Comparison of ENCODE assay signal across 8 cellular contexts in genomic region chr6:116370717-116371383, GRCh38. TPM values are rescaled to one million over a fixed set of nuclear protein-coding genes. Genes with fewer than 3 reads are reported as not detected.
DNase-seq lines count a peak whose midpoint lies in the region; TF ChIP-seq lines count a peak whose summit lies in the region.

TSS of gene DSE (plus strand) at chr6:116370947. CDS start at chr6:116399251, 28,304 bp downstream.

- no peaks in the 10 kb centered on the region for H3K9me3 ChIP-seq in Loucy (ENCODE audit: insufficient read depth, low read depth, low read length)
- no peaks in the 10 kb centered on the region for H3K9me3 ChIP-seq in duodenal mucosa (ENCODE audit: control insufficient read depth in 1 of 2, low read length in 2 of 2)

- H3K27me3 ChIP-seq in Loucy (ENCODE audit: insufficient read depth, low read length, poor library complexity, severe bottlenecking) (peaks cover 7% of the 10 kb centered on the region), duodenal mucosa (ENCODE audit: control insufficient read depth in 1 of 2, insufficient read depth in 2 of 2, low read length in 2 of 2) (peaks cover 0 to 4% of the 10 kb centered on the region in 2 donors)

- TF ChIP-seq POLR2A in lower leg skin (IDR thresholded peaks at IDR 0.05): peak in 1 of 2 donors; percentile 47

- H3F3A ChIP-seq in Loucy (ENCODE audit: low read depth): no peaks in the 10 kb centered on the region

- no peaks in the 10 kb centered on the region for H3K79me2 ChIP-seq in Loucy (ENCODE audit: insufficient read depth, low read length)

- peak within 1 kb of the TSS; percentile 93 for H2AFZ ChIP-seq in Loucy (ENCODE audit: low read length)

- H3K4me3 ChIP-seq in GM12864 (ENCODE audit: low read depth, low read length) (peak within 1 kb of the TSS; percentile 86), Loucy (ENCODE audit: low read length, poor library complexity, severe bottlenecking) (peak within 1 kb of the TSS; percentile 80), duodenal mucosa (ENCODE audit: low read depth in 1 of 2, low read length in 2 of 2) (peak within 1 kb of the TSS; percentile 68 to 70), lower leg skin (ENCODE audit: low read depth, poor library complexity, severe bottlenecking) (peak within 1 kb of the TSS; percentile 62)

- peak within 1 kb of the TSS; percentile 98 for H3K4me2 ChIP-seq in Loucy (ENCODE audit: low read depth, low read length, poor library complexity, severe bottlenecking)

- H3K9ac ChIP-seq in Loucy (ENCODE audit: low read depth, low read length, poor library complexity, severe bottlenecking) (peak within 1 kb of the TSS; percentile 69), duodenal mucosa (ENCODE audit: low read depth in 1 of 2, low read length in 2 of 2) (peak within 1 kb of the TSS; percentile 51 to 64)

- H3K9me2 ChIP-seq in Loucy (replicated peaks; ENCODE audit: low read depth, low read length): no peaks in the 10 kb centered on the region

- 1% methylated on average over 31 to 45 of the region's 86 CpGs for WGBS in lower leg skin, 2 donors

- H3K36me3 ChIP-seq in Loucy (ENCODE audit: insufficient read depth, low read length) (no peaks in the 10 kb centered on the region), duodenal mucosa (ENCODE audit: control insufficient read depth in 1 of 2, insufficient read depth in 2 of 2, low read length in 2 of 2) (no peaks in the 10 kb centered on the region)

- H3K27ac ChIP-seq in duodenal mucosa (ENCODE audit: low read depth, low read length): peak within 1 kb of the TSS; percentile 84

- intact Hi-C loops in lower leg skin (cut with DNase I; ENCODE audit: low total_unique reads): no loop called here

- DNase-seq in GM12864 (ENCODE audit: low read depth) (no peak), GOT3 (lab: John Stamatoyannopoulos, UW) (peak; percentile 28), lower leg skin (ENCODE audit: low spot score in 2 of 2) (peak in 1 of 2 donors; percentile 97), middle frontal gyrus (ENCODE audit: extremely low spot score, low spot score) (no peak)
- peak; percentile 20 to 26 for DNase-seq in activated CD4-positive, alpha-beta T cell treated with anti-CD3 and anti-CD28 coated beads, Interleukin-2, amount 50 U/mL, for 24 hours (ENCODE audit: low read depth in 1 of 2, low spot score in 1 of 2)
- DNase-seq in stimulated activated CD4-positive, alpha-beta T cell treated with anti-CD3 and anti-CD28 coated beads, TNF-alpha, amount 100 ng/mL, for 1 hour (ENCODE audit: low read depth in 3 of 3, low spot score in 1 of 3): peak; percentile 15 to 59 (median 38)

- TF ChIP-seq CTCF in GM12864 (IDR thresholded peaks at IDR 0.05; ENCODE audit: low read depth, low read length, missing control alignments): no peak
- no peak for TF ChIP-seq CTCF in Loucy (conservative IDR thresholded peaks at IDR 0.05; ENCODE audit: low read length)
- no peak for TF ChIP-seq CTCF in lower leg skin (IDR thresholded peaks at IDR 0.05)

- no peaks in the 10 kb centered on the region for H4K20me1 ChIP-seq in Loucy (ENCODE audit: insufficient read depth, low read length, poor library complexity, severe bottlenecking)

- H3K4me1 ChIP-seq in Loucy (ENCODE audit: insufficient read depth, low read length, poor library complexity, severe bottlenecking) (peaks cover 23% of the 10 kb centered on the region), duodenal mucosa (ENCODE audit: control insufficient read depth in 1 of 2, insufficient read depth in 2 of 2, low read length in 2 of 2) (peaks cover 4 to 6% of the 10 kb centered on the region in 2 donors)

RNA-seq across cellular contexts. Expression of gene DSE, which starts in this region (rescaled TPM):
- total RNA-seq in lower leg skin: 10 to 100 TPM; 29.0 to 50.4 (median 38.7) TPM

Comparison
In these comparisons a context has a peak if more than half of its experiments do, and no peak if none do; other contexts are left out.
1. DNase-seq: peak in GOT3 (single experiment), activated CD4-positive, alpha-beta T cell treated with anti-CD3 and anti-CD28 coated beads, Interleukin-2, amount 50 U/mL, for 24 hours (2 of 2) and stimulated activated CD4-positive, alpha-beta T cell treated with anti-CD3 and anti-CD28 coated beads, TNF-alpha, amount 100 ng/mL, for 1 hour (3 of 3); none in GM12864 (single experiment) and middle frontal gyrus (single experiment).
2. Peak in every context shown above with its lines, with median percentiles within 50 percentile points of each other: H3K4me3 ChIP-seq.